Comparison of ENCODE assay signal across 41 cellular contexts in genomic region chr21:44312089-44312488, GRCh38. TPM values are rescaled to one million over a fixed set of nuclear protein-coding genes. Genes with fewer than 3 reads are reported as not detected.
"Had no signal": no experiment of that assay in that cellular context is flagged by ENCODE, and none has a peak within 500 bp of the region (broad histone marks: within the 10 kb centered on the region; RNA-seq: fewer than 3 reads in every experiment).

No MANE protein-coding gene starts in this region.

- H3K36me3 ChIP-seq: breast epithelium had no signal

- DNase-seq: activated CD4-positive, alpha-beta memory T cell treated with anti-CD3 and anti-CD28 coated beads for 36 hours; activated CD4-positive, alpha-beta T cell treated with anti-CD3 and anti-CD28 coated beads for 36 hours; activated CD4-positive, alpha-beta T cell treated with anti-CD3 and anti-CD28 coated beads, Interleukin-2, amount 10 ng/mL, durations not matched to agents 24 days and 14 days; activated CD4-positive, CD25-positive, alpha-beta regulatory T cell; activated CD4-positive, CD25-positive, alpha-beta regulatory T cell treated with anti-CD3 and anti-CD28 coated beads, Interleukin-2, amount 50 U/mL, for 72 hours; activated CD8-positive, alpha-beta memory T cell treated with anti-CD3 and anti-CD28 coated beads, Interleukin-2, amount 10 ng/mL, durations not matched to agents 7 days and 5 days; activated CD8-positive, alpha-beta memory T cell treated with anti-CD3 and anti-CD28 coated beads, Interleukin-2, amount 50 U/mL, for 48 hours; activated CD8-positive, alpha-beta T cell treated with anti-CD3 and anti-CD28 coated beads, Interleukin-2, amount 10 ng/mL, durations not matched to agents 7 days and 5 days; activated effector memory CD4-positive, alpha-beta T cell treated with anti-CD3 and anti-CD28 coated beads, Interleukin-2, amount 50 U/mL, for 16 hours; activated naive CD4-positive, alpha-beta T cell treated with anti-CD3 and anti-CD28 coated beads for 36 hours; activated naive CD8-positive, alpha-beta T cell treated with anti-CD3 and anti-CD28 coated beads for 36 hours; activated naive CD8-positive, alpha-beta T cell treated with anti-CD3 and anti-CD28 coated beads, Interleukin-2, amount 50 U/mL, for 24 hours; activated T-cell treated with anti-CD3 and anti-CD28 coated beads for 4 hours; activated T-cell treated with anti-CD3 and anti-CD28 coated beads, Interleukin-2, amount 50 U/mL, for 4 hours; adrenal gland; amygdala; aorta; body of pancreas; central memory CD4-positive, alpha-beta T cell; cerebellar nuclear complex; colonic mucosa; effector CD8-positive, alpha-beta T cell; esophagus squamous epithelium; foreskin melanocyte; heart right ventricle; T-helper 2 cell had no signal

- H3K4me3 Mint-ChIP-seq: activated CD4-positive, alpha-beta memory T cell treated with anti-CD3 and anti-CD28 coated beads for 36 hours; activated CD4-positive, alpha-beta T cell treated with anti-CD3 and anti-CD28 coated beads for 36 hours; activated CD4-positive, alpha-beta T cell treated with anti-CD3 and anti-CD28 coated beads, Interleukin-2, amount 10 ng/mL, durations not matched to agents 24 days and 14 days; activated CD8-positive, alpha-beta memory T cell treated with anti-CD3 and anti-CD28 coated beads, Interleukin-2, amount 10 ng/mL, durations not matched to agents 7 days and 5 days; activated CD8-positive, alpha-beta T cell treated with anti-CD3 and anti-CD28 coated beads, Interleukin-2, amount 10 ng/mL, durations not matched to agents 7 days and 5 days; activated naive CD4-positive, alpha-beta T cell treated with anti-CD3 and anti-CD28 coated beads for 36 hours; activated naive CD4-positive, alpha-beta T cell treated with anti-CD3 and anti-CD28 coated beads, Interleukin-2, amount 50 U/mL, for 24 hours; activated naive CD8-positive, alpha-beta T cell treated with anti-CD3 and anti-CD28 coated beads for 36 hours; activated naive CD8-positive, alpha-beta T cell treated with anti-CD3 and anti-CD28 coated beads, Interleukin-2, amount 50 U/mL, for 24 hours; activated T-cell treated with anti-CD3 and anti-CD28 coated beads, Interleukin-2, amount 50 U/mL, for 4 hours; activated T-helper 1 cell treated with anti-CD3 and anti-CD28 coated beads, Interleukin-12 subunit alpha, Interleukin-12 subunit beta, Interleukin-2, Interleukin-4 antibody, amounts not matched to agents 30 ng/mL and 10 ng/mL and 1 ng/mL, durations not matched to agents 14 hours and 24 hours and 36 hours had no signal

- H3K9me3 Mint-ChIP-seq: activated CD4-positive, alpha-beta memory T cell treated with anti-CD3 and anti-CD28 coated beads for 36 hours; activated CD4-positive, alpha-beta T cell treated with anti-CD3 and anti-CD28 coated beads, Interleukin-2, amount 10 ng/mL, durations not matched to agents 24 days and 14 days; activated naive CD4-positive, alpha-beta T cell treated with anti-CD3 and anti-CD28 coated beads for 36 hours; activated naive CD4-positive, alpha-beta T cell treated with anti-CD3 and anti-CD28 coated beads, Interleukin-2, amount 50 U/mL, for 24 hours; activated naive CD8-positive, alpha-beta T cell treated with anti-CD3 and anti-CD28 coated beads for 36 hours; activated naive CD8-positive, alpha-beta T cell treated with anti-CD3 and anti-CD28 coated beads, Interleukin-2, amount 50 U/mL, for 24 hours; activated T-cell treated with anti-CD3 and anti-CD28 coated beads, Interleukin-2, amount 50 U/mL, for 4 hours; activated T-helper 1 cell treated with anti-CD3 and anti-CD28 coated beads, Interleukin-12 subunit alpha, Interleukin-12 subunit beta, Interleukin-2, Interleukin-4 antibody, amounts not matched to agents 30 ng/mL and 10 ng/mL and 1 ng/mL, durations not matched to agents 14 hours and 24 hours and 36 hours; activated T-helper 2 cell treated with anti-CD3 and anti-CD28 coated beads, Interferon-gamma antibody, Interleukin-2, Interleukin-4, amounts not matched to agents 10 μg/mL and 5 μg/mL and 100 μg/mL, durations not matched to agents 14 hours and 24 hours and 36 hours had no signal

- H3K4me1 ChIP-seq: adrenal gland, body of pancreas, colonic mucosa, esophagus squamous epithelium had no signal

- H3K27ac ChIP-seq: adrenal gland, body of pancreas, breast epithelium, cardiac muscle cell, colonic mucosa, epithelial cell of prostate, esophagus squamous epithelium, gastroesophageal sphincter, heart right ventricle had no signal

- H3K9me3 ChIP-seq: adrenal gland, body of pancreas, breast epithelium, colonic mucosa, esophagus squamous epithelium, gastroesophageal sphincter, heart right ventricle had no signal

- H3K27ac Mint-ChIP-seq: activated CD4-positive, alpha-beta memory T cell treated with anti-CD3 and anti-CD28 coated beads for 36 hours; activated CD4-positive, alpha-beta T cell treated with anti-CD3 and anti-CD28 coated beads for 36 hours; activated CD4-positive, alpha-beta T cell treated with anti-CD3 and anti-CD28 coated beads, Interleukin-2, amount 10 ng/mL, durations not matched to agents 24 days and 14 days; activated CD8-positive, alpha-beta memory T cell treated with anti-CD3 and anti-CD28 coated beads, Interleukin-2, amount 10 ng/mL, durations not matched to agents 7 days and 5 days; activated CD8-positive, alpha-beta T cell treated with anti-CD3 and anti-CD28 coated beads, Interleukin-2, amount 10 ng/mL, durations not matched to agents 7 days and 5 days; activated naive CD4-positive, alpha-beta T cell treated with anti-CD3 and anti-CD28 coated beads for 36 hours; activated naive CD4-positive, alpha-beta T cell treated with anti-CD3 and anti-CD28 coated beads, Interleukin-2, amount 50 U/mL, for 24 hours; activated naive CD8-positive, alpha-beta T cell treated with anti-CD3 and anti-CD28 coated beads for 36 hours; activated naive CD8-positive, alpha-beta T cell treated with anti-CD3 and anti-CD28 coated beads, Interleukin-2, amount 50 U/mL, for 24 hours; activated T-helper 1 cell treated with anti-CD3 and anti-CD28 coated beads, Interleukin-12 subunit alpha, Interleukin-12 subunit beta, Interleukin-2, Interleukin-4 antibody, amounts not matched to agents 30 ng/mL and 10 ng/mL and 1 ng/mL, durations not matched to agents 14 hours and 24 hours and 36 hours; activated T-helper 2 cell treated with anti-CD3 and anti-CD28 coated beads, Interferon-gamma antibody, Interleukin-2, Interleukin-4, amounts not matched to agents 10 μg/mL and 5 μg/mL and 100 μg/mL, durations not matched to agents 14 hours and 24 hours and 36 hours had no signal

- H3K4me1 Mint-ChIP-seq: activated CD8-positive, alpha-beta memory T cell treated with anti-CD3 and anti-CD28 coated beads, Interleukin-2, amount 10 ng/mL, durations not matched to agents 7 days and 5 days; activated naive CD4-positive, alpha-beta T cell treated with anti-CD3 and anti-CD28 coated beads, Interleukin-2, amount 50 U/mL, for 24 hours; activated naive CD8-positive, alpha-beta T cell treated with anti-CD3 and anti-CD28 coated beads, Interleukin-2, amount 50 U/mL, for 24 hours had no signal

- H3K27me3 ChIP-seq: adrenal gland, body of pancreas, breast epithelium, cardiac muscle cell, colonic mucosa, esophagus squamous epithelium, gastroesophageal sphincter, heart right ventricle had no signal

- H3K27me3 Mint-ChIP-seq: activated CD4-positive, alpha-beta memory T cell treated with anti-CD3 and anti-CD28 coated beads for 36 hours; activated CD4-positive, alpha-beta T cell treated with anti-CD3 and anti-CD28 coated beads for 36 hours; activated CD4-positive, alpha-beta T cell treated with anti-CD3 and anti-CD28 coated beads, Interleukin-2, amount 10 ng/mL, durations not matched to agents 24 days and 14 days; activated CD8-positive, alpha-beta memory T cell treated with anti-CD3 and anti-CD28 coated beads, Interleukin-2, amount 10 ng/mL, durations not matched to agents 7 days and 5 days; activated naive CD4-positive, alpha-beta T cell treated with anti-CD3 and anti-CD28 coated beads, Interleukin-2, amount 50 U/mL, for 24 hours; activated naive CD8-positive, alpha-beta T cell treated with anti-CD3 and anti-CD28 coated beads for 36 hours; activated naive CD8-positive, alpha-beta T cell treated with anti-CD3 and anti-CD28 coated beads, Interleukin-2, amount 50 U/mL, for 24 hours had no signal

- ATAC-seq: activated CD4-positive, alpha-beta T cell treated with anti-CD3 and anti-CD28 coated beads for 36 hours; activated CD8-positive, alpha-beta memory T cell treated with anti-CD3 and anti-CD28 coated beads, Interleukin-2, amount 10 ng/mL, durations not matched to agents 7 days and 5 days; activated CD8-positive, alpha-beta T cell treated with anti-CD3 and anti-CD28 coated beads, Interleukin-2, amount 10 ng/mL, durations not matched to agents 7 days and 5 days; activated naive CD8-positive, alpha-beta T cell treated with anti-CD3 and anti-CD28 coated beads, Interleukin-2, amount 50 U/mL, for 24 hours; activated T-cell treated with anti-CD3 and anti-CD28 coated beads, Interleukin-2, amount 50 U/mL, for 4 hours; body of pancreas; gastroesophageal sphincter; heart right ventricle had no signal

- H3K4me3 ChIP-seq: adrenal gland, body of pancreas, breast epithelium, cardiac muscle cell, colonic mucosa, esophagus squamous epithelium, gastroesophageal sphincter, heart right ventricle had no signal

RNA-seq across cellular contexts. Expression of gene AIRE, which starts 26.4 kb away (rescaled TPM):
- total RNA-seq: activated CD4-positive, alpha-beta memory T cell treated with anti-CD3 and anti-CD28 coated beads for 36 hours; activated CD4-positive, alpha-beta T cell treated with anti-CD3 and anti-CD28 coated beads for 36 hours; activated CD4-positive, alpha-beta T cell treated with anti-CD3 and anti-CD28 coated beads, Interleukin-2, amount 10 ng/mL, durations not matched to agents 24 days and 14 days; activated CD8-positive, alpha-beta memory T cell treated with anti-CD3 and anti-CD28 coated beads for 36 hours; activated CD8-positive, alpha-beta T cell treated with anti-CD3 and anti-CD28 coated beads, Interleukin-2, amount 10 ng/mL, durations not matched to agents 7 days and 5 days; activated naive CD4-positive, alpha-beta T cell treated with anti-CD3 and anti-CD28 coated beads for 36 hours; activated naive CD8-positive, alpha-beta T cell treated with anti-CD3 and anti-CD28 coated beads for 36 hours; activated T-cell treated with anti-CD3 and anti-CD28 coated beads, Interleukin-2, amount 50 U/mL, for 4 hours; activated T-helper 1 cell treated with anti-CD3 and anti-CD28 coated beads, Interleukin-12 subunit alpha, Interleukin-12 subunit beta, Interleukin-2, Interleukin-4 antibody, amounts not matched to agents 30 ng/mL and 10 ng/mL and 1 ng/mL, durations not matched to agents 14 hours and 24 hours and 36 hours; activated T-helper 2 cell treated with anti-CD3 and anti-CD28 coated beads, Interferon-gamma antibody, Interleukin-2, Interleukin-4, amounts not matched to agents 10 μg/mL and 5 μg/mL and 100 μg/mL, durations not matched to agents 14 hours and 24 hours and 36 hours; breast epithelium; dermis microvascular lymphatic vessel endothelial cell; esophagus squamous epithelium; fibroblast of lung; fibroblast of villous mesenchyme; gastroesophageal sphincter; glomerular endothelial cell had no signal
- polyA plus RNA-seq: aorta, cardiac muscle cell, fibroblast of lung had no signal

RNA-seq across cellular contexts. Expression of gene TRPM2, which starts 41.3 kb away (rescaled TPM):
- total RNA-seq: cardiac muscle cell, endothelial cell of umbilical vein, fibroblast of lung had no signal
- polyA plus RNA-seq: cardiac muscle cell, endothelial cell of umbilical vein, fibroblast of lung had no signal

RNA-seq across cellular contexts. Expression of gene DNMT3L, which starts 50.4 kb away (rescaled TPM):
- total RNA-seq: activated CD4-positive, alpha-beta memory T cell treated with anti-CD3 and anti-CD28 coated beads for 36 hours; activated CD4-positive, alpha-beta T cell treated with anti-CD3 and anti-CD28 coated beads for 36 hours; activated CD4-positive, alpha-beta T cell treated with anti-CD3 and anti-CD28 coated beads, Interleukin-2, amount 10 ng/mL, durations not matched to agents 24 days and 14 days; activated CD8-positive, alpha-beta memory T cell treated with anti-CD3 and anti-CD28 coated beads for 36 hours; activated CD8-positive, alpha-beta memory T cell treated with anti-CD3 and anti-CD28 coated beads, Interleukin-2, amount 10 ng/mL, durations not matched to agents 7 days and 5 days; activated CD8-positive, alpha-beta T cell treated with anti-CD3 and anti-CD28 coated beads, Interleukin-2, amount 10 ng/mL, durations not matched to agents 7 days and 5 days; activated naive CD4-positive, alpha-beta T cell treated with anti-CD3 and anti-CD28 coated beads for 36 hours; activated naive CD8-positive, alpha-beta T cell treated with anti-CD3 and anti-CD28 coated beads for 36 hours; activated T-cell treated with anti-CD3 and anti-CD28 coated beads, Interleukin-2, amount 50 U/mL, for 4 hours; activated T-helper 1 cell treated with anti-CD3 and anti-CD28 coated beads, Interleukin-12 subunit alpha, Interleukin-12 subunit beta, Interleukin-2, Interleukin-4 antibody, amounts not matched to agents 30 ng/mL and 10 ng/mL and 1 ng/mL, durations not matched to agents 14 hours and 24 hours and 36 hours; activated T-helper 2 cell treated with anti-CD3 and anti-CD28 coated beads, Interferon-gamma antibody, Interleukin-2, Interleukin-4, amounts not matched to agents 10 μg/mL and 5 μg/mL and 100 μg/mL, durations not matched to agents 14 hours and 24 hours and 36 hours; adrenal gland; aorta; body of pancreas; breast epithelium; cardiac muscle cell; colonic mucosa; dermis microvascular lymphatic vessel endothelial cell; endothelial cell of umbilical vein; esophagus squamous epithelium; fibroblast of lung; fibroblast of villous mesenchyme; gastroesophageal sphincter; glomerular endothelial cell; heart right ventricle; T-helper 1 cell treated with Interleukin-12 subunit alpha and Interleukin-12 subunit beta and Interleukin-4 antibody, amounts not matched to agents 30 ng/mL and 1 ng/mL, for 36 hours had no signal
- polyA plus RNA-seq: adrenal gland, aorta, cardiac muscle cell, endothelial cell of umbilical vein, esophagus, fibroblast of lung, heart right ventricle had no signal
